ENCODE assay signal across 21 cellular contexts in genomic region chr14:51576112-51576420, GRCh38.
A peak's percentile ranks its signal among the peaks of the same experiment; 100 is the strongest.
DNase-seq lines count a peak whose midpoint lies in the region; ATAC-seq and TF ChIP-seq lines count a peak whose summit lies in the region.
"Had no signal": no experiment of that assay in that cellular context is flagged by ENCODE, and none has a peak within 500 bp of the region (broad histone marks: within the 10 kb centered on the region; RNA-seq: fewer than 3 reads in every experiment).

No MANE protein-coding gene starts in this region.

- ATAC-seq in sciatic nerve (peak; percentile 34), T-cell (replicated peaks in 1 of 4) (no peak)
- ATAC-seq: HCT116, K562, left lung had no signal

- POLR2A ChIA-PET in T-cell (lab: Charles Lee) = no interaction called here

- H3K27me3 Mint-ChIP-seq in T-cell = peaks cover 34 to 37% of the 10 kb centered on the region in 2 donors

- no peak for TF ChIP-seq CTCF in esophagus squamous epithelium (IDR thresholded peaks at IDR 0.05)

- peak; percentile 68 for DNase-seq in GM23248
- DNase-seq in adipocyte (ENCODE audit: low read depth) = peak; percentile 49
- peak; percentile 84 for DNase-seq in foreskin melanocyte
- no peak for DNase-seq in sciatic nerve (ENCODE audit: low spot score)
- DNase-seq in T-cell = no peak
- no peak for DNase-seq in posterior cingulate gyrus
- DNase-seq in NCI-H82 treated with DMSO at 0.1 percent for 48 hours (lab: John Stamatoyannopoulos, UW; ENCODE audit: unreplicated experiment) = no peak
- DNase-seq in esophagus squamous epithelium (lab: John Stamatoyannopoulos, UW) = no peak
- DNase-seq: activated CD4-positive, alpha-beta memory T cell treated with anti-CD3 and anti-CD28 coated beads, Interleukin-2, amount 10 ng/mL, durations not matched to agents 7 days and 5 days; activated naive CD8-positive, alpha-beta T cell treated with anti-CD3 and anti-CD28 coated beads, Interleukin-2, amount 10 ng/mL, durations not matched to agents 7 days and 5 days; activated T-cell treated with anti-CD3 and anti-CD28 coated beads, Interleukin-2, amount 50 U/mL, for 24 hours; AML-193; hippocampal formation; left lung; NCI-H2029; pancreas; stimulated activated CD4-positive, alpha-beta T cell treated with anti-CD3 and anti-CD28 coated beads, Interleukin-4, amount 100 ng/mL, for 4 hours; WERI-Rb-1 had no signal

- H3K4me2 ChIP-seq in GM23248 (ENCODE audit: unreplicated experiment) = peak overlapping the region; percentile 62

- H3K36me3 Mint-ChIP-seq in T-cell = no peaks in the 10 kb centered on the region
- H3K36me3 Mint-ChIP-seq: activated naive CD8-positive, alpha-beta T cell treated with anti-CD3 and anti-CD28 coated beads, Interleukin-2, amount 10 ng/mL, durations not matched to agents 7 days and 5 days had no signal

- peaks cover 0 to 11% (median 0%) of the 10 kb centered on the region in 3 donors for H3K4me1 Mint-ChIP-seq in T-cell

- H3K9me2 ChIP-seq in GM23248 (ENCODE audit: insufficient read depth) = no peaks in the 10 kb centered on the region

- CTCF ChIA-PET in T-cell (lab: Charles Lee) = no interaction called here

- H3K9ac ChIP-seq in GM23248 = peak overlapping the region; percentile 62
- peak overlapping the region; percentile 47 for H3K9ac ChIP-seq in adipocyte (ENCODE audit: low read length)

- H2AFZ ChIP-seq in GM23248 = peak overlapping the region; percentile 66

- H3K27ac ChIP-seq in GM23248 = peak overlapping the region; percentile 80
- no peak overlapping the region for H3K27ac ChIP-seq in esophagus squamous epithelium
- H3K27ac ChIP-seq: cardiac muscle cell, left lung, pancreas, WERI-Rb-1 had no signal

- peaks cover 49% of the 10 kb centered on the region for H3F3A ChIP-seq in GM23248 (ENCODE audit: insufficient read depth)

- H3K4me1 ChIP-seq in GM23248 (ENCODE audit: insufficient read depth) (peaks cover 48% of the 10 kb centered on the region), adipocyte (ENCODE audit: control insufficient read depth, insufficient read depth, low read length) (peaks cover 26% of the 10 kb centered on the region), esophagus squamous epithelium (peaks cover 0 to 8% (median 3%) of the 10 kb centered on the region in 3 donors)
- H3K4me1 ChIP-seq: left lung, pancreas had no signal

- H3K27me3 ChIP-seq in GM23248 (replicated peaks; ENCODE audit: insufficient read depth) (no peaks in the 10 kb centered on the region), adipocyte (replicated peaks; ENCODE audit: control insufficient read depth, insufficient read depth, low read length) (no peaks in the 10 kb centered on the region), esophagus squamous epithelium (no peaks in the 10 kb centered on the region)
- H3K27me3 ChIP-seq: cardiac muscle cell had no signal

- H3K4me3 ChIP-seq in GM23248 (peak overlapping the region; percentile 37; the same call in 1 of the 2 replicates), adipocyte (ENCODE audit: low read length) (peak overlapping the region; percentile 36), esophagus squamous epithelium (no peak overlapping the region)
- H3K4me3 ChIP-seq: cardiac muscle cell, K562, left lung, pancreas had no signal

- H3K27ac Mint-ChIP-seq in T-cell = no peak overlapping the region
- H3K27ac Mint-ChIP-seq: activated CD4-positive, alpha-beta memory T cell treated with anti-CD3 and anti-CD28 coated beads, Interleukin-2, amount 10 ng/mL, durations not matched to agents 7 days and 5 days; activated naive CD8-positive, alpha-beta T cell treated with anti-CD3 and anti-CD28 coated beads, Interleukin-2, amount 10 ng/mL, durations not matched to agents 7 days and 5 days; activated T-cell treated with anti-CD3 and anti-CD28 coated beads, Interleukin-2, amount 50 U/mL, for 24 hours had no signal

- no peaks in the 10 kb centered on the region for H3K9me3 Mint-ChIP-seq in T-cell
- H3K9me3 Mint-ChIP-seq: activated CD4-positive, alpha-beta memory T cell treated with anti-CD3 and anti-CD28 coated beads, Interleukin-2, amount 10 ng/mL, durations not matched to agents 7 days and 5 days; activated naive CD8-positive, alpha-beta T cell treated with anti-CD3 and anti-CD28 coated beads, Interleukin-2, amount 10 ng/mL, durations not matched to agents 7 days and 5 days; activated T-cell treated with anti-CD3 and anti-CD28 coated beads, Interleukin-2, amount 50 U/mL, for 24 hours had no signal

- no peak overlapping the region for H3K4me3 Mint-ChIP-seq in T-cell
- H3K4me3 Mint-ChIP-seq: activated CD4-positive, alpha-beta memory T cell treated with anti-CD3 and anti-CD28 coated beads, Interleukin-2, amount 10 ng/mL, durations not matched to agents 7 days and 5 days; activated naive CD8-positive, alpha-beta T cell treated with anti-CD3 and anti-CD28 coated beads, Interleukin-2, amount 10 ng/mL, durations not matched to agents 7 days and 5 days; activated T-cell treated with anti-CD3 and anti-CD28 coated beads, Interleukin-2, amount 50 U/mL, for 24 hours had no signal

- intact Hi-C loops in sciatic nerve (cut with DNase I) (no loop called here), posterior cingulate gyrus (cut with DNase I) (no loop called here), esophagus squamous epithelium (cut with DNase I) (no loop called here)

- H3K79me2 ChIP-seq in GM23248 (ENCODE audit: insufficient read depth) = peaks cover 9% of the 10 kb centered on the region; the same call in 1 of the 2 replicates

- 34 to 37% methylated on average over 3 of the region's 3 CpGs for WGBS in GM23248 (ENCODE audit: low coverage in 1 of 2, low lambda C conversion rate in 2 of 2, missing lambda C conversion rate in 2 of 2), 2 experiments
- 80 to 84% methylated on average over 3 of the region's 3 CpGs for WGBS in esophagus squamous epithelium, 2 donors

- H3K9me3 ChIP-seq in GM23248 (ENCODE audit: low read depth) (no peaks in the 10 kb centered on the region), adipocyte (ENCODE audit: control insufficient read depth, low read length) (no peaks in the 10 kb centered on the region), esophagus squamous epithelium (no peaks in the 10 kb centered on the region)
- H3K9me3 ChIP-seq: left lung, pancreas had no signal

- no peak for TF ChIP-seq POLR2A in esophagus squamous epithelium (IDR thresholded peaks at IDR 0.05)

- H4K20me1 ChIP-seq in GM23248 (ENCODE audit: insufficient read depth) = no peaks in the 10 kb centered on the region

- H3K36me3 ChIP-seq in GM23248 (ENCODE audit: low read depth) (no peaks in the 10 kb centered on the region), adipocyte (ENCODE audit: control insufficient read depth, insufficient read depth, low read length, severe bottlenecking) (no peaks in the 10 kb centered on the region), esophagus squamous epithelium (peaks cover 0 to 34% (median 0%) of the 10 kb centered on the region in 3 donors)
- H3K36me3 ChIP-seq: cardiac muscle cell, left lung, pancreas, WERI-Rb-1 had no signal

- in situ Hi-C loops in GM23248 (cut with MboI) = no loop called here

Comparison
In these comparisons a context has a peak if more than half of its experiments do, and no peak if none do; other contexts are left out.
1. DNase-seq: peak in GM23248 (single experiment), adipocyte (single experiment) and foreskin melanocyte (single experiment); none in sciatic nerve (single experiment), T-cell (0 of 34), posterior cingulate gyrus (0 of 10), NCI-H82 treated with DMSO at 0.1 percent for 48 hours (single experiment) and esophagus squamous epithelium (single experiment).
2. H3K4me3 ChIP-seq: peak in GM23248 (single experiment) and adipocyte (single experiment); none in esophagus squamous epithelium (0 of 4).